ENCODE assay signal across 26 cellular contexts in genomic region chr12:117733292-117733805, GRCh38.
DNase-seq lines count a peak whose midpoint lies in the region; ATAC-seq, FAIRE-seq and TF ChIP-seq lines count a peak whose summit lies in the region.
"Had no signal": no experiment of that assay in that cellular context is flagged by ENCODE, and none has a peak within 500 bp of the region (broad histone marks: within the 10 kb centered on the region; RNA-seq: fewer than 3 reads in every experiment).

No MANE protein-coding gene starts in this region.

- FAIRE-seq in K562 (lab: Jason Lieb, UNC): no peak
- FAIRE-seq: GM18507 had no signal

- H3K27ac ChIP-seq in K562 (ENCODE audit: extremely low read depth, low read depth, low read length) (no peak overlapping the region), osteoblast (ENCODE audit: low read depth, low read length) (no peak overlapping the region)
- H3K27ac ChIP-seq: C4-2B, SJCRH30 had no signal

- H3K9me1 ChIP-seq in K562 (ENCODE audit: control insufficient read depth, insufficient read depth, low read length): no peaks in the 10 kb centered on the region

- H3K27me3 ChIP-seq in K562 (ENCODE audit: control insufficient read depth in 2 of 2, insufficient read depth in 2 of 2, low read length in 2 of 2) (peaks cover 8 to 30% of the 10 kb centered on the region in 2 experiments; a peak in 4 of 5 replicates), osteoblast (ENCODE audit: insufficient read depth, low read length) (no peaks in the 10 kb centered on the region)
- H3K27me3 ChIP-seq: MG63, SJCRH30 had no signal

- H4K20me1 ChIP-seq in K562 (replicated peaks; ENCODE audit: control insufficient read depth, insufficient read depth, low read length): no peaks in the 10 kb centered on the region
- H4K20me1 ChIP-seq in osteoblast (ENCODE audit: insufficient read depth, low read length): no peaks in the 10 kb centered on the region

- H3K9me3 ChIP-seq in K562 (replicated peaks; ENCODE audit: control insufficient read depth, insufficient read depth, low read depth, low read length): no peaks in the 10 kb centered on the region
- no peaks in the 10 kb centered on the region for H3K9me3 ChIP-seq in osteoblast (ENCODE audit: low read depth, low read length)
- H3K9me3 ChIP-seq: MG63, SJCRH30 had no signal

- no peak for TF ChIP-seq EP300 in K562 (IDR thresholded peaks at IDR 0.05; ENCODE audit: low read length)

- H3K4me3 ChIP-seq in K562 (no peak overlapping the region), osteoblast (ENCODE audit: insufficient read depth, low read length) (no peak overlapping the region)
- H3K4me3 ChIP-seq: MG63, SJCRH30 had no signal

- H3K4me2 ChIP-seq in K562 (ENCODE audit: insufficient read depth, low read length) (no peak overlapping the region), osteoblast (ENCODE audit: insufficient read depth, low read length) (no peak overlapping the region)

- intact Hi-C loops in K562 (cut with micrococcal nuclease): no loop called here

- H2AFZ ChIP-seq in K562 (ENCODE audit: low read depth, low read length) (no peak overlapping the region), osteoblast (ENCODE audit: low read length) (no peak overlapping the region)

- no peak for TF ChIP-seq RAD21 in K562 (CRISPR knock-in tag; conservative IDR thresholded peaks at IDR 0.05 in 1 of 2, IDR thresholded peaks at IDR 0.05 in 1 of 2)

- no peak for TF ChIP-seq CTCF in K562 (IDR thresholded peaks at IDR 0.05 in 2 of 3, conservative IDR thresholded peaks at IDR 0.05 in 1 of 3; ENCODE audit: insufficient read depth in 2 of 3, low read depth in 1 of 3, low read length in 3 of 3)
- no peak for TF ChIP-seq CTCF in osteoblast (IDR thresholded peaks at IDR 0.05; ENCODE audit: extremely low read depth, low read depth, low read length)

- H3K36me3 ChIP-seq in K562 (ENCODE audit: control insufficient read depth, insufficient read depth, low read length): no peaks in the 10 kb centered on the region
- H3K36me3 ChIP-seq in osteoblast (ENCODE audit: insufficient read depth, low read length): no peaks in the 10 kb centered on the region
- H3K36me3 ChIP-seq: MG63, SJCRH30 had no signal

- DNase-seq in NCI-H1694 (lab: John Stamatoyannopoulos, UW): peak; percentile 27
- DNase-seq in NCI-H2171 treated with DMSO at 0.1 percent for 48 hours (lab: John Stamatoyannopoulos, UW): peak; percentile 76
- no peak for DNase-seq in K562 (ENCODE audit: extremely low read depth in 1 of 4, low spot score in 3 of 4)
- peak; percentile 30 for DNase-seq in osteoblast (ENCODE audit: insufficient read length, low spot score, missing footprints)
- no peak for DNase-seq in central memory CD4-positive, alpha-beta T cell
- DNase-seq in NCI-H526 treated with DMSO at 0.1 percent for 48 hours (lab: John Stamatoyannopoulos, UW): no peak
- DNase-seq: CD8-positive, alpha-beta T cell; DMS153; DND-41; H7; KBM-7; MG63; NCI-H1417; NCI-H187; NCI-H2107; NCI-H446 treated with DMSO at 0.1 percent for 48 hours; NCI-H748 treated with DMSO at 0.1 percent for 48 hours; NK-92 treated with Interleukin-12 subunit alpha and Interleukin-12 subunit beta, amount 100 ng/mL, for 24 hours; PC-3; SJCRH30; T-helper 17 cell had no signal

- 0% methylated on average over 5 of the region's 5 CpGs for WGBS in K562 (ENCODE audit: insufficient coverage, low coverage, missing lambda C conversion rate)

- no peaks in the 10 kb centered on the region for H3K79me2 ChIP-seq in K562 (ENCODE audit: control insufficient read depth, insufficient read depth, low read length)
- no peaks in the 10 kb centered on the region for H3K79me2 ChIP-seq in osteoblast (ENCODE audit: insufficient read depth, low read length)

- ATAC-seq in K562 (no peak), HG02840 (IDR thresholded peaks at IDR 0.05; ENCODE audit: low FRiP score, unreplicated experiment) (no peak)
- ATAC-seq: CD8-positive, alpha-beta T cell; PC-3; Right ventricle myocardium inferior; SK-N-SH treated with all-trans-retinoic acid at 6 μM for 48 hours; T-helper 17 cell had no signal

- POLR2A ChIA-PET in K562 (lab: Yijun Ruan, JAX): no interaction called here

- no peak overlapping the region for H3K9ac ChIP-seq in K562 (ENCODE audit: insufficient read depth in 1 of 2, low read depth in 2 of 2, low read length in 2 of 2)

- in situ Hi-C loops in K562 (cut with MboI): no loop called here

- no peak for TF ChIP-seq POLR2A in K562 (conservative IDR thresholded peaks at IDR 0.05)

- H3K4me1 ChIP-seq in K562 (replicated peaks in 1 of 2; ENCODE audit: control insufficient read depth in 2 of 2, insufficient read depth in 2 of 2, low read length in 2 of 2) (no peaks in the 10 kb centered on the region), osteoblast (ENCODE audit: insufficient read depth, low read length) (no peaks in the 10 kb centered on the region)
- H3K4me1 ChIP-seq: SJCRH30 had no signal

- CTCF ChIA-PET in K562 (lab: Yijun Ruan, JAX; ENCODE audit: low intra/inter-chr PET ratio): no interaction called here

- BruUV-seq in K562 (replicated peaks; lab: Mats Ljungman, UMichigan): no TSS peak

TF ChIP-seq in K562, 482 proteins besides CTCF, POLR2A, EP300 and RAD21:
- no peak for TF ChIP-seq CBFB (CRISPR knock-in tag; IDR thresholded peaks at IDR 0.05)
- TF ChIP-seq CHCHD3 (CRISPR knock-in tag; IDR thresholded peaks at IDR 0.05): no peak
- TF ChIP-seq ZBTB40 (IDR thresholded peaks at IDR 0.05): peak; percentile 85
- TF ChIP-seq ZBTB40 (CRISPR knock-in tag; IDR thresholded peaks at IDR 0.05): no peak

Comparison
In these comparisons a context has a peak if more than half of its experiments do, and no peak if none do; other contexts are left out.
1. DNase-seq: peak in NCI-H1694 (single experiment), NCI-H2171 treated with DMSO at 0.1 percent for 48 hours (single experiment) and osteoblast (single experiment); none in K562 (0 of 4), central memory CD4-positive, alpha-beta T cell (single experiment) and NCI-H526 treated with DMSO at 0.1 percent for 48 hours (single experiment).